In the genomic region with DNA sequence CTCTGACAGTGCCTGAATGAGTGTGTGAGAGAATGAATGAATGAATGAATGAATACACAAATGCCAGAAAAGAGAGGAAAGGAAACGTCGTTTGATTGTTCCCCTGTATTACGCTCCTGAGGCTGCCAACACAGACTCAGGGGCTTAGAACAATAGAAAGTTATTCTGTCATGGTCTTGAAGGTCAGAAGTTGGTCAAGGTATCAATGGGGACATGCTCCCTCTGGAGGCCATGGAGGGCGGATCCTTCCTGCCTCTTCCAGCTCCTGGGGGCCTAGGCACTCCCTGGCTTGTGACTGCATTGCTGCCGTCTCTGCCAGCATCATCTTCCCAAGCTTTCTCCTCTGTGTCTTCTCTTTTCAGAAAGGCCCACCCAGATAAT, we compare ENCODE assay signal across 10 cellular contexts. TPM values are rescaled to one million over a fixed set of nuclear protein-coding genes. Genes with fewer than 3 reads are reported as not detected.
DNase-seq lines count a peak whose midpoint lies in the region; ATAC-seq, FAIRE-seq and TF ChIP-seq lines count a peak whose summit lies in the region.
"Had no signal": no experiment of that assay in that cellular context is flagged by ENCODE, and none has a peak within 500 bp of the region (broad histone marks: within the 10 kb centered on the region; RNA-seq: fewer than 3 reads in every experiment).

No MANE protein-coding gene starts in this region.

- CTCF ChIA-PET in K562 (lab: Yijun Ruan, JAX; ENCODE audit: low intra/inter-chr PET ratio), result interaction anchor here (1.6 kb wide), 1 partner anchor 76 kb away, joined by 4 read pairs; a partner anchor contains a TSS

- POLR2A ChIA-PET in K562 (lab: Yijun Ruan, JAX), result interaction anchor here (0.6 to 1.4 kb wide), 5 partner anchors 14 to 134 kb away, joined by 3 to 5 read pairs (median 4); no protein-coding TSS in a partner anchor

- no peak overlapping the region; a peak in 1 of 4 replicates for H3K9ac ChIP-seq in K562 (ENCODE audit: insufficient read depth in 1 of 2, low read depth in 2 of 2, low read length in 2 of 2)

- no peak for TF ChIP-seq EP300 in K562 (IDR thresholded peaks at IDR 0.05; ENCODE audit: low read length)

- DNase-seq in EH (ENCODE audit: low read depth) (peak; percentile 40), KBM-7 (peak; percentile 44), K562 (ENCODE audit: extremely low read depth in 1 of 4, low spot score in 3 of 4) (peak; percentile 59 to 68 (median 66)), myocyte (ENCODE audit: low read depth) (peak; percentile 36), NCI-H2107 (lab: John Stamatoyannopoulos, UW) (no peak)
- no peak for DNase-seq in activated effector memory CD4-positive, alpha-beta T cell treated with anti-CD3 and anti-CD28 coated beads, Interleukin-2, amount 50 U/mL, for 16 hours
- no peak for DNase-seq in stimulated activated CD8-positive, alpha-beta memory T cell treated with anti-CD3 and anti-CD28 coated beads, Interleukin-4, amount 100 ng/mL, for 48 hours
- DNase-seq: T1000 had no signal

- peak; percentile 11 to 71 for TF ChIP-seq RAD21 in K562 (CRISPR knock-in tag; conservative IDR thresholded peaks at IDR 0.05 in 1 of 2, IDR thresholded peaks at IDR 0.05 in 1 of 2)

- no TSS peak for BruUV-seq in K562 (replicated peaks; lab: Mats Ljungman, UMichigan)

- 0 out of 2 replicates have a peak overlapping the region, but pooled peaks have one; percentile 2 for H2AFZ ChIP-seq in K562 (ENCODE audit: low read depth, low read length)

- H3K4me1 ChIP-seq in K562 (replicated peaks in 1 of 2; ENCODE audit: control insufficient read depth in 2 of 2, insufficient read depth in 2 of 2, low read length in 2 of 2), result peaks cover 16 to 36% of the 10 kb centered on the region in 2 experiments

- peaks cover 6% of the 10 kb centered on the region; the same call in 1 of the 3 replicates for H3K36me3 ChIP-seq in K562 (ENCODE audit: control insufficient read depth, insufficient read depth, low read length)

- peak; percentile 92 for FAIRE-seq in K562 (lab: Jason Lieb, UNC)
- FAIRE-seq: endometrium had no signal

- no peak for TF ChIP-seq POLR2A in K562 (conservative IDR thresholded peaks at IDR 0.05)

- peaks cover 11% of the 10 kb centered on the region for H3K9me1 ChIP-seq in K562 (ENCODE audit: control insufficient read depth, insufficient read depth, low read length)

- H3K4me2 ChIP-seq in K562 (ENCODE audit: insufficient read depth, low read length), result peak overlapping the region; percentile 56; the same call in 1 of the 2 replicates

- WGBS in K562 (ENCODE audit: insufficient coverage, low coverage, missing lambda C conversion rate), result 24% methylated on average over 5 of the region's 5 CpGs

- peak; percentile 53 to 71 (median 69) for TF ChIP-seq CTCF in K562 (IDR thresholded peaks at IDR 0.05 in 2 of 3, conservative IDR thresholded peaks at IDR 0.05 in 1 of 3; ENCODE audit: insufficient read depth in 2 of 3, low read depth in 1 of 3, low read length in 3 of 3)

- H3K79me2 ChIP-seq in K562 (ENCODE audit: control insufficient read depth, insufficient read depth, low read length), result no peaks in the 10 kb centered on the region

- intact Hi-C loops in K562 (cut with micrococcal nuclease), result loop anchor here (1.0 kb wide), 1 partner anchor 76 kb away; a partner anchor contains a TSS

- H4K20me1 ChIP-seq in K562 (replicated peaks; ENCODE audit: control insufficient read depth, insufficient read depth, low read length), result peaks cover 44% of the 10 kb centered on the region; the same call in 1 of the 2 replicates

- H3K9me3 ChIP-seq in K562 (replicated peaks; ENCODE audit: control insufficient read depth, insufficient read depth, low read depth, low read length), result no peaks in the 10 kb centered on the region

- H3K27ac ChIP-seq in K562 (ENCODE audit: extremely low read depth, low read depth, low read length), result no peak overlapping the region

- H3K27me3 ChIP-seq in K562 (ENCODE audit: control insufficient read depth in 2 of 2, insufficient read depth in 2 of 2, low read length in 2 of 2), result peaks cover 34 to 44% of the 10 kb centered on the region in 2 experiments; a peak in 4 of 5 replicates

- in situ Hi-C loops in KBM-7 (cut with MboI; ENCODE audit: low pct_unique_long_range_greater_than_20kb, low sequenced_read_pairs), result no loop called here
- in situ Hi-C loops in K562 (cut with MboI), result loop anchor here (10.0 kb wide), 1 partner anchor 69 kb away; no protein-coding TSS in a partner anchor

- no peak overlapping the region for H3K4me3 ChIP-seq in K562

- ATAC-seq in K562 (peak; percentile 72), HG02798 (IDR thresholded peaks at IDR 0.05; ENCODE audit: poor library complexity, unreplicated experiment) (no peak)

TF ChIP-seq in K562, 482 proteins besides CTCF, POLR2A, EP300 and RAD21 (continues in another document):
- TF ChIP-seq SOX6 (IDR thresholded peaks at IDR 0.05) (peak; percentile 43), MAZ (CRISPR knock-in tag; conservative IDR thresholded peaks at IDR 0.05 in 1 of 2, IDR thresholded peaks at IDR 0.05 in 1 of 2) (peak in 1 of 2 experiments; percentile 45; a peak in 1 of 4 replicates), ETV1 (tag; conservative IDR thresholded peaks at IDR 0.05; ENCODE audit: low read depth) (0 out of 2 replicates have a peak, but pooled peaks have one; percentile 14), ZNF24 (IDR thresholded peaks at IDR 0.05) (peak; percentile 98), SRSF1 (IDR thresholded peaks at IDR 0.05; ENCODE audit: low read depth, low read length) (no peak), NCOA4 (IDR thresholded peaks at IDR 0.05; ENCODE audit: partially characterized antibody) (no peak), PHB2 (IDR thresholded peaks at IDR 0.05; ENCODE audit: low read depth) (no peak), PHB (CRISPR knock-in tag; IDR thresholded peaks at IDR 0.05) (no peak), ETV5 (CRISPR knock-in tag; IDR thresholded peaks at IDR 0.05; ENCODE audit: low read depth) (0 out of 2 replicates have a peak, but pooled peaks have one; percentile 23)
- TF ChIP-seq, protein P1, sequence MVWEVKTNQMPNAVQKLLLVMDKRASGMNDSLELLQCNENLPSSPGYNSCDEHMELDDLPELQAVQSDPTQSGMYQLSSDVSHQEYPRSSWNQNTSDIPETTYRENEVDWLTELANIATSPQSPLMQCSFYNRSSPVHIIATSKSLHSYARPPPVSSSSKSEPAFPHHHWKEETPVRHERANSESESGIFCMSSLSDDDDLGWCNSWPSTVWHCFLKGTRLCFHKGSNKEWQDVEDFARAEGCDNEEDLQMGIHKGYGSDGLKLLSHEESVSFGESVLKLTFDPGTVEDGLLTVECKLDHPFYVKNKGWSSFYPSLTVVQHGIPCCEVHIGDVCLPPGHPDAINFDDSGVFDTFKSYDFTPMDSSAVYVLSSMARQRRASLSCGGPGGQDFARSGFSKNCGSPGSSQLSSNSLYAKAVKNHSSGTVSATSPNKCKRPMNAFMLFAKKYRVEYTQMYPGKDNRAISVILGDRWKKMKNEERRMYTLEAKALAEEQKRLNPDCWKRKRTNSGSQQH (CRISPR knock-in tag; IDR thresholded peaks at IDR 0.05), result no peak
- TF ChIP-seq, protein P2, sequence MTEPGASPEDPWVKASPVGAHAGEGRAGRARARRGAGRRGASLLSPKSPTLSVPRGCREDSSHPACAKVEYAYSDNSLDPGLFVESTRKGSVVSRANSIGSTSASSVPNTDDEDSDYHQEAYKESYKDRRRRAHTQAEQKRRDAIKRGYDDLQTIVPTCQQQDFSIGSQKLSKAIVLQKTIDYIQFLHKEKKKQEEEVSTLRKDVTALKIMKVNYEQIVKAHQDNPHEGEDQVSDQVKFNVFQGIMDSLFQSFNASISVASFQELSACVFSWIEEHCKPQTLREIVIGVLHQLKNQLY (CRISPR knock-in tag; conservative IDR thresholded peaks at IDR 0.05), result no peak

RNA-seq across cellular contexts. Expression of a gene that starts 1.5 kb away (rescaled TPM):
- not detected in 2 replicates for total RNA-seq in K562 (2011; cell fraction: chromatin; rRNA removed; ENCODE audit: low replicate concordance)
- not detected in 2 replicates for total RNA-seq in K562 (2011; cell fraction: nucleolus; rRNA removed)
- total RNA-seq in K562 (2011; cell fraction: nucleoplasm; rRNA removed), result not detected in 2 replicates
- total RNA-seq in K562 (2014; rRNA removed), result not detected in 2 replicates
- total RNA-seq in K562 (2014; rRNA removed; fragmentation: Illumina TruSeq; extraction: Trizol), result not detected in 2 replicates
- total RNA-seq in K562 (2015; rRNA removed; fragmentation: Illumina TruSeq; extraction: Trizol), result not detected in 2 replicates
- total RNA-seq in K562 (2021), result not detected in 2 replicates
- not detected in 2 replicates for polyA plus RNA-seq in K562 (2011; rRNA removed)
- not detected in 2 replicates for polyA plus RNA-seq in K562 (2011; cell fraction: cytosol; rRNA removed)
- not detected in 2 replicates for polyA plus RNA-seq in K562 (2011; cell fraction: nucleus; rRNA removed)
- polyA plus RNA-seq in K562 (2012), result not detected in 2 replicates
- not detected in 2 replicates for polyA plus RNA-seq in K562 (2014; fragmentation: Illumina TruSeq; extraction: Trizol)
- not detected for polyA plus RNA-seq in K562 (2014; fragmentation: Nextera tagmentation; extraction: Ambion mirVana)
- polyA plus RNA-seq in K562 (2014; rRNA removed), result 0.28 TPM in 1 of 2 replicates, not detected in the other
- not detected in 2 replicates for polyA minus RNA-seq in K562 (2011; rRNA and poly(A)+ RNA removed)
- not detected in 2 replicates for polyA minus RNA-seq in K562 (2011; cell fraction: cytosol; rRNA and poly(A)+ RNA removed)
- not detected in 2 replicates for polyA minus RNA-seq in K562 (2011; cell fraction: nucleus; rRNA and poly(A)+ RNA removed)
- total RNA-seq in myocyte, result not detected in 2 replicates
- polyA plus RNA-seq in myocyte (2012), result 0.20 TPM

Comparison
In these comparisons a context has a peak if more than half of its experiments do, and no peak if none do; other contexts are left out.
1. DNase-seq: peak in EH (single experiment), KBM-7 (single experiment), K562 (4 of 4) and myocyte (single experiment); none in NCI-H2107 (single experiment), activated effector memory CD4-positive, alpha-beta T cell treated with anti-CD3 and anti-CD28 coated beads, Interleukin-2, amount 50 U/mL, for 16 hours (single experiment) and stimulated activated CD8-positive, alpha-beta memory T cell treated with anti-CD3 and anti-CD28 coated beads, Interleukin-4, amount 100 ng/mL, for 48 hours (single experiment).